ENCODE assay signal across 8 cellular contexts in the genomic region with DNA sequence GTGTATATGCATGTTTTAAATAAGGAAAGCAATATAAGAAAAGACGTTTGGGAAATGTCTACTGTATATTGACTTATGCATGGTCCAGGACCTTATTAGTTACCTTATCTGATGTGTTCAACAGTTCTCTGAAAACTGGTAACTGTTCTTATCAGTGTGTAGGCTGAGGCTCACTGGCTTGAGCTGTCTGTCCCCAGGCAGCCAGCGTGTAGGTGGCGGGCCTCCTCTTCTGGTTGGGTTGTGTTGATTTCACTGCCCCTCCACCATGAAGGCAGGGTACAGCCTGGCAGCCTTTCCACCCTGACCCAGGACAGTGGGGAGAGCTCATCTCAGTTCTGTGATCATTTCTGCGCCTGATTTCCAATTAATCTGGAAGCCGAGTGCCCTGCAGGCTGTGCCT. TPM values are rescaled to one million over a fixed set of nuclear protein-coding genes. Genes with fewer than 3 reads are reported as not detected.
DNase-seq lines count a peak whose midpoint lies in the region; ATAC-seq and TF ChIP-seq lines count a peak whose summit lies in the region.

No MANE protein-coding gene starts in this region.

- intact Hi-C loops in mucosa of descending colon (cut with DNase I, micrococcal nuclease) (no loop called here), posterior vena cava (cut with DNase I) (no loop called here)

- peaks cover 0 to 10% (median 2%) of the 10 kb centered on the region in 4 donors for H3K4me1 ChIP-seq in Peyer's patch
- no peaks in the 10 kb centered on the region for H3K4me1 ChIP-seq in mucosa of descending colon (ENCODE audit: low read depth)

- no peak overlapping the region for H3K4me3 ChIP-seq in Peyer's patch
- H3K4me3 ChIP-seq in mucosa of descending colon, result no peak overlapping the region

- H3K36me3 ChIP-seq in Peyer's patch (no peaks in the 10 kb centered on the region), mucosa of descending colon (ENCODE audit: low read depth) (no peaks in the 10 kb centered on the region)

- peak; percentile 44 for TF ChIP-seq CTCF in GM10248 (IDR thresholded peaks at IDR 0.05; ENCODE audit: control extremely low read depth, extremely low read depth, low read depth, missing control alignments)
- TF ChIP-seq CTCF in Peyer's patch (IDR thresholded peaks at IDR 0.05), result no peak
- no peak for TF ChIP-seq CTCF in mucosa of descending colon (IDR thresholded peaks at IDR 0.05)

- H3K9me3 ChIP-seq in Peyer's patch, result no peaks in the 10 kb centered on the region
- H3K9me3 ChIP-seq in mucosa of descending colon, result no peaks in the 10 kb centered on the region

- H3K27ac ChIP-seq in Peyer's patch, result peak overlapping the region; percentile 33 to 70 (median 54)
- no peak overlapping the region for H3K27ac ChIP-seq in substantia nigra (ENCODE audit: low read depth, low read length, poor library complexity, severe bottlenecking)

- ATAC-seq in GM21367 (IDR thresholded peaks at IDR 0.05; ENCODE audit: unreplicated experiment) (peak; percentile 20), mucosa of descending colon (peak; percentile 13), GM21528 (IDR thresholded peaks at IDR 0.05; ENCODE audit: low FRiP score, unreplicated experiment) (no peak)

- TF ChIP-seq POLR2A in Peyer's patch (IDR thresholded peaks at IDR 0.05), result no peak

- CTCF ChIA-PET in GM10248 (lab: Yijun Ruan, JAX), result interaction anchor here (0.8 to 6.2 kb wide), 3 partner anchors 12 to 14 kb away, joined by 4 to 44 read pairs (median 4); no protein-coding TSS in a partner anchor

- no peaks in the 10 kb centered on the region for H3K27me3 ChIP-seq in Peyer's patch

- DNase-seq in GM10248 (ENCODE audit: extremely low spot score) (peak; percentile 60), Peyer's patch (no peak), mucosa of descending colon (no peak), substantia nigra (lab: John Stamatoyannopoulos, UW) (no peak), dermis blood vessel endothelial cell (no peak), posterior vena cava (ENCODE audit: low spot score) (no peak)

- POLR2A ChIA-PET in GM10248 (lab: Yijun Ruan, JAX), result no interaction called here

RNA-seq across cellular contexts. Expression of a gene that starts 38.7 kb away (rescaled TPM):
- total RNA-seq in Peyer's patch (100 to 1,000 TPM in 1 of 4 donors, 10 to 100 TPM in 3; 24.3 to 124 (median 30.0) TPM), mucosa of descending colon (10 to 100 TPM; 20.9 to 26.9 (median 23.1) TPM), dermis blood vessel endothelial cell (2.9 and 8.1 TPM in 2 replicates), posterior vena cava (10 to 100 TPM; 10.0 to 14.1 TPM)
